ENCODE assay signal across 32 cellular contexts in genomic region chr21:44502559-44502958, GRCh38. TPM values are rescaled to one million over a fixed set of nuclear protein-coding genes. Genes with fewer than 3 reads are reported as not detected.
"Had no signal": no experiment of that assay in that cellular context is flagged by ENCODE, and none has a peak within 500 bp of the region (broad histone marks: within the 10 kb centered on the region; RNA-seq: fewer than 3 reads in every experiment).

No MANE protein-coding gene starts in this region.

- H3K4me3 Mint-ChIP-seq: mesothelial cell of epicardium; nephron progenitor cell; stimulated activated effector memory CD8-positive, alpha-beta T cell treated with anti-CD3 and anti-CD28 coated beads, Interleukin-12 subunit alpha, Interleukin-12 subunit beta, amount 100 ng/mL, for 72 hours; stimulated activated naive CD8-positive, alpha-beta T cell treated with anti-CD3 and anti-CD28 coated beads, Interleukin-15, Interleukin-2, amounts not matched to agents 100 ng/mL and 50 ng/mL, for 24 hours; T-helper 2 cell treated with Interferon-gamma antibody and Interleukin-4, amounts not matched to agents 5 μg/mL and 100 μg/mL, for 36 hours had no signal

- H2AFZ ChIP-seq: parathyroid adenoma had no signal

- H3K4me3 ChIP-seq: esophagus muscularis mucosa, heart right ventricle, right lobe of liver, skin epidermis, thoracic aorta, uterus had no signal

- H3K4me1 ChIP-seq: foreskin keratinocyte, parathyroid adenoma, right lobe of liver, uterus had no signal

- DNase-seq: activated CD4-positive, alpha-beta T cell treated with anti-CD3 and anti-CD28 coated beads for 4 hours; activated CD4-positive, alpha-beta T cell treated with anti-CD3 and anti-CD28 coated beads, Interleukin-2, amount 50 U/mL, for 4 hours; activated CD8-positive, alpha-beta memory T cell treated with anti-CD3 and anti-CD28 coated beads, Interleukin-2, amount 50 U/mL, for 4 hours; activated gamma-delta T cell treated with Interleukin-2 at 50 U/mL for 16 hours; activated naive CD4-positive, alpha-beta T cell treated with anti-CD3 and anti-CD28 coated beads, Interleukin-2, amount 50 U/mL, for 16 hours; activated T-cell treated with anti-CD3 and anti-CD28 coated beads, Interleukin-2, amount 50 U/mL, for 1 hour; amniotic stem cell; caudate nucleus; foreskin keratinocyte; heart right ventricle; kidney glomerular epithelial cell; mammary epithelial cell; naive B cell; nephron progenitor cell; nucleus accumbens; stimulated activated CD4-positive, alpha-beta T cell treated with anti-CD3 and anti-CD28 coated beads, Interleukin-4, amount 100 ng/mL, for 24 hours; T-helper 1 cell; trophoblast cell; uterus had no signal

- H3K9me3 Mint-ChIP-seq: mesothelial cell of epicardium; naive B cell; nephron progenitor cell; stimulated activated effector memory CD8-positive, alpha-beta T cell treated with anti-CD3 and anti-CD28 coated beads, Interleukin-12 subunit alpha, Interleukin-12 subunit beta, amount 100 ng/mL, for 72 hours; stimulated activated naive CD8-positive, alpha-beta T cell treated with anti-CD3 and anti-CD28 coated beads, Interleukin-15, Interleukin-2, amounts not matched to agents 100 ng/mL and 50 ng/mL, for 24 hours; T-helper 2 cell treated with Interferon-gamma antibody and Interleukin-4, amounts not matched to agents 5 μg/mL and 100 μg/mL, for 36 hours had no signal

- H3K36me3 Mint-ChIP-seq: mesothelial cell of epicardium; naive B cell; stimulated activated effector memory CD8-positive, alpha-beta T cell treated with anti-CD3 and anti-CD28 coated beads, Interleukin-12 subunit alpha, Interleukin-12 subunit beta, amount 100 ng/mL, for 72 hours had no signal

- H3K36me3 ChIP-seq: esophagus muscularis mucosa, heart right ventricle, right lobe of liver, thoracic aorta, uterus had no signal

- H3K79me2 ChIP-seq: parathyroid adenoma had no signal

- H3K9me3 ChIP-seq: esophagus muscularis mucosa, heart right ventricle, right lobe of liver, thoracic aorta, uterus had no signal

- H3K27me3 ChIP-seq: foreskin keratinocyte, right lobe of liver, uterus had no signal

- H3K27me3 Mint-ChIP-seq: stimulated activated naive CD8-positive, alpha-beta T cell treated with anti-CD3 and anti-CD28 coated beads, Interleukin-15, Interleukin-2, amounts not matched to agents 100 ng/mL and 50 ng/mL, for 24 hours had no signal

- H3K27ac ChIP-seq: esophagus muscularis mucosa, foreskin keratinocyte, heart right ventricle, parathyroid adenoma, right lobe of liver, skin epidermis, thoracic aorta, uterus had no signal

- H3K4me1 Mint-ChIP-seq: mesothelial cell of epicardium; stimulated activated effector memory CD8-positive, alpha-beta T cell treated with anti-CD3 and anti-CD28 coated beads, Interleukin-12 subunit alpha, Interleukin-12 subunit beta, amount 100 ng/mL, for 72 hours had no signal

- H3K9ac ChIP-seq: parathyroid adenoma had no signal

- H3K27ac Mint-ChIP-seq: mesothelial cell of epicardium; nephron progenitor cell; stimulated activated effector memory CD8-positive, alpha-beta T cell treated with anti-CD3 and anti-CD28 coated beads, Interleukin-12 subunit alpha, Interleukin-12 subunit beta, amount 100 ng/mL, for 72 hours; stimulated activated naive CD8-positive, alpha-beta T cell treated with anti-CD3 and anti-CD28 coated beads, Interleukin-15, Interleukin-2, amounts not matched to agents 100 ng/mL and 50 ng/mL, for 24 hours; T-helper 2 cell treated with Interferon-gamma antibody and Interleukin-4, amounts not matched to agents 5 μg/mL and 100 μg/mL, for 36 hours had no signal

- ATAC-seq: foreskin keratinocyte; heart right ventricle; left lobe of liver; right lobe of liver; stimulated activated effector memory CD8-positive, alpha-beta T cell treated with anti-CD3 and anti-CD28 coated beads, Interleukin-12 subunit alpha, Interleukin-12 subunit beta, amount 100 ng/mL, for 72 hours had no signal

RNA-seq across cellular contexts. Expression of gene KRTAP10-1, which starts 37.4 kb away (rescaled TPM):
- total RNA-seq: activated CD8-positive, alpha-beta memory T cell treated with anti-CD3 and anti-CD28 coated beads for 36 hours; chondrocyte; esophagus muscularis mucosa; foreskin keratinocyte; heart right ventricle; left lobe of liver; mammary epithelial cell; mesothelial cell of epicardium; right lobe of liver; subcutaneous adipose tissue; thoracic aorta; uterus had no signal
- polyA plus RNA-seq: foreskin keratinocyte, heart right ventricle, mammary epithelial cell had no signal

RNA-seq across cellular contexts. Expression of gene KRTAP10-2, which starts 48.7 kb away (rescaled TPM):
- total RNA-seq: activated CD8-positive, alpha-beta memory T cell treated with anti-CD3 and anti-CD28 coated beads for 36 hours; chondrocyte; esophagus muscularis mucosa; foreskin keratinocyte; heart right ventricle; left lobe of liver; mammary epithelial cell; mesothelial cell of epicardium; right lobe of liver; subcutaneous adipose tissue; thoracic aorta; uterus had no signal
- polyA plus RNA-seq: foreskin keratinocyte, heart right ventricle, mammary epithelial cell had no signal

RNA-seq across cellular contexts. Expression of gene KRTAP10-3, which starts 56.0 kb away (rescaled TPM):
- total RNA-seq: activated CD8-positive, alpha-beta memory T cell treated with anti-CD3 and anti-CD28 coated beads for 36 hours; chondrocyte; esophagus muscularis mucosa; foreskin keratinocyte; heart right ventricle; left lobe of liver; mammary epithelial cell; mesothelial cell of epicardium; right lobe of liver; subcutaneous adipose tissue; thoracic aorta; uterus had no signal
- polyA plus RNA-seq: foreskin keratinocyte, heart right ventricle, mammary epithelial cell had no signal
